ENCODE assay signal across 23 cellular contexts in the genomic region with DNA sequence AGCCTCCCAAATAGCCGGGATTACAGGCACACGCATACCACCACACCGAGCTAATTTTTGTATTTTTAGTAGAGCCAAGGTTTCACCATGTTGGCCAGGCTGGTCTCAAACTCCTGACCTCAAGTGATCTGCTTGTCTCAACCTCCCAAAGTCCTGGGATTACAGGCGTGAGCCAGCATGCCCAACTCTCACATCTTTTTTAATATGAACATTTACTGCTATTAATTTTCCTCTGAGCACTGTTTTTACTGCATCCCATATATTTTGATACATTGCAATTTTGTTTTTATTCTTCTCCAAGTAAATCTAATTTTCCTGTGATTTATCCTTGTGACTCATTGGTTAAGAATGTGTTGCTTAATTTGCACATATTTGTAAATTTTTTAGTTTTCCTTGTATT. TPM values are rescaled to one million over a fixed set of nuclear protein-coding genes. Genes with fewer than 3 reads are reported as not detected.
DNase-seq lines count a peak whose midpoint lies in the region; ATAC-seq, FAIRE-seq and TF ChIP-seq lines count a peak whose summit lies in the region.
"Had no signal": no experiment of that assay in that cellular context is flagged by ENCODE, and none has a peak within 500 bp of the region (broad histone marks: within the 10 kb centered on the region; RNA-seq: fewer than 3 reads in every experiment).

No MANE protein-coding gene starts in this region.

- H3K36me3 Mint-ChIP-seq in activated T-helper 17 cell treated with anti-CD3 and anti-CD28 coated beads, Interleukin-2, amount 50 U/mL, for 72 hours (ENCODE audit: low read depth) = peaks cover 88% of the 10 kb centered on the region
- peaks cover 61% of the 10 kb centered on the region for H3K36me3 Mint-ChIP-seq in memory B cell

- ATAC-seq in HepG2 (no peak), right lobe of liver (no peak), memory B cell (ENCODE audit: low read depth) (no peak), GM19452 (IDR thresholded peaks at IDR 0.05; ENCODE audit: unreplicated experiment) (no peak), gastrocnemius medialis (no peak), HG02759 (IDR thresholded peaks at IDR 0.05; ENCODE audit: unreplicated experiment) (no peak)
- no peak for ATAC-seq in activated T-helper 17 cell treated with anti-CD3 and anti-CD28 coated beads, Interleukin-2, amount 50 U/mL, for 72 hours (replicated peaks)

- WGBS in HepG2 (ENCODE audit: low lambda C conversion rate) = 39% methylated on average over 4 of the region's 4 CpGs
- 94% methylated on average over 4 of the region's 4 CpGs for WGBS in right lobe of liver (ENCODE audit: insufficient coverage, low coverage, low lambda C conversion rate, missing lambda C conversion rate)

- CTCF ChIA-PET in HepG2 (lab: Yijun Ruan, JAX; ENCODE audit: low intra/inter-chr PET ratio, low total read pairs) = no interaction called here

- no peak for TF ChIP-seq POLR2A in HepG2 (IDR thresholded peaks at IDR 0.05; ENCODE audit: insufficient read depth in 1 of 2, low read depth in 2 of 2, low read length in 2 of 2)
- TF ChIP-seq POLR2A in right lobe of liver (IDR thresholded peaks at IDR 0.05) = no peak
- no peak for TF ChIP-seq POLR2A in gastrocnemius medialis (IDR thresholded peaks at IDR 0.05)

- DNase-seq in HepG2 (ENCODE audit: low spot score) = no peak
- no peak for DNase-seq in right lobe of liver
- DNase-seq in memory B cell (ENCODE audit: low spot score in 2 of 2) = no peak
- no peak for DNase-seq in gastrocnemius medialis
- DNase-seq: CD4-positive, alpha-beta T cell; CD8-positive, alpha-beta memory T cell; DMS 273 treated with DMSO at 0.1 percent for 48 hours; DMS79; EL; GDM1; GM23248; H7; HCEC 1CT had no signal

- no peaks in the 10 kb centered on the region for H4K20me1 ChIP-seq in HepG2 (ENCODE audit: insufficient read depth, low read length)

- H3K27me3 ChIP-seq in HepG2 (ENCODE audit: control insufficient read depth in 1 of 2, insufficient read depth in 2 of 2, low read length in 2 of 2) = no peaks in the 10 kb centered on the region
- H3K27me3 ChIP-seq in right lobe of liver = no peaks in the 10 kb centered on the region
- H3K27me3 ChIP-seq in gastrocnemius medialis = no peaks in the 10 kb centered on the region
- H3K27me3 ChIP-seq: BLaER1 treated with 17β-estradiol and CSF1 and Interleukin-3, amounts not matched to agents 10 nM and 100 nM had no signal

- peaks cover 46% of the 10 kb centered on the region for H3K4me1 Mint-ChIP-seq in activated T-helper 17 cell treated with anti-CD3 and anti-CD28 coated beads, Interleukin-2, amount 50 U/mL, for 72 hours
- H3K4me1 Mint-ChIP-seq in memory B cell = peaks cover 37% of the 10 kb centered on the region

- H3K9me3 Mint-ChIP-seq in activated T-helper 17 cell treated with anti-CD3 and anti-CD28 coated beads, Interleukin-2, amount 50 U/mL, for 72 hours = peaks cover 20% of the 10 kb centered on the region
- peaks cover 14% of the 10 kb centered on the region for H3K9me3 Mint-ChIP-seq in memory B cell

- intact Hi-C loops in HepG2 (cut with micrococcal nuclease; ENCODE audit: unreplicated experiment) (no loop called here), right lobe of liver (cut with DNase I) (no loop called here), gastrocnemius medialis (cut with DNase I; ENCODE audit: low total_unique reads) (no loop called here)

- in situ Hi-C loops in HepG2 (cut with HindIII; ENCODE audit: extremely low pct_ligation_motif_present, low pct_unique_long_range_greater_than_20kb) (no loop called here), gastrocnemius medialis (cut with MboI; ENCODE audit: low sequenced_read_pairs in 4 of 4) (no loop called here)

- TF ChIP-seq EP300 in HepG2 (IDR thresholded peaks at IDR 0.05; ENCODE audit: low read depth in 2 of 2, low read length in 2 of 2) (no peak), HepG2 (CRISPR knock-in tag; IDR thresholded peaks at IDR 0.05; ENCODE audit: borderline replicate concordance) (no peak)

- H2AFZ ChIP-seq in HepG2 (ENCODE audit: low read length) = no peak overlapping the region
- H2AFZ ChIP-seq: GM23248 had no signal

- H3K36me3 ChIP-seq in HepG2 (replicated peaks in 1 of 2; ENCODE audit: control insufficient read depth in 1 of 2, insufficient read depth in 2 of 2, low read length in 2 of 2) = no peaks in the 10 kb centered on the region
- H3K36me3 ChIP-seq in right lobe of liver = no peaks in the 10 kb centered on the region
- H3K36me3 ChIP-seq in gastrocnemius medialis = no peaks in the 10 kb centered on the region

- BruUV-seq in HepG2 (replicated peaks; lab: Mats Ljungman, UMichigan) = no TSS peak

- peak overlapping the region; percentile 15 for H3K4me3 Mint-ChIP-seq in activated T-helper 17 cell treated with anti-CD3 and anti-CD28 coated beads, Interleukin-2, amount 50 U/mL, for 72 hours
- H3K4me3 Mint-ChIP-seq in memory B cell = no peak overlapping the region
- H3K4me3 Mint-ChIP-seq: CD14-positive monocyte; CD4-positive, alpha-beta T cell; CD8-positive, alpha-beta memory T cell had no signal

- no peak overlapping the region for H3K9ac ChIP-seq in HepG2 (ENCODE audit: insufficient read depth, low read depth, low read length)
- H3K9ac ChIP-seq: BLaER1 treated with 17β-estradiol and CSF1 and Interleukin-3, amounts not matched to agents 10 nM and 100 nM; GM23248 had no signal

- H3K9me3 ChIP-seq in HepG2 (ENCODE audit: low read length) = peaks cover 37% of the 10 kb centered on the region
- peaks cover 0 to 14% (median 5%) of the 10 kb centered on the region in 4 donors for H3K9me3 ChIP-seq in right lobe of liver
- peaks cover 0 to 18% (median 0%) of the 10 kb centered on the region in 3 donors for H3K9me3 ChIP-seq in gastrocnemius medialis

- H3K4me3 ChIP-seq in HepG2 (replicated peaks in 1 of 3; ENCODE audit: insufficient read depth in 1 of 3, low read depth in 2 of 3, low read length in 3 of 3) (no peak overlapping the region), right lobe of liver (no peak overlapping the region), GM08714 (ENCODE audit: low read length) (peak overlapping the region; percentile 17; the same call in 1 of the 2 replicates), gastrocnemius medialis (no peak overlapping the region)
- H3K4me3 ChIP-seq: BLaER1 treated with 17β-estradiol and CSF1 and Interleukin-3, amounts not matched to agents 10 nM and 100 nM; GM23248 had no signal

- H3K4me1 ChIP-seq in HepG2 (ENCODE audit: insufficient read depth, low read length) (no peaks in the 10 kb centered on the region), right lobe of liver (no peaks in the 10 kb centered on the region), gastrocnemius medialis (no peaks in the 10 kb centered on the region)

- POLR2A ChIA-PET in HepG2 (lab: Yijun Ruan, JAX) = no interaction called here

- H3K27me3 Mint-ChIP-seq in activated T-helper 17 cell treated with anti-CD3 and anti-CD28 coated beads, Interleukin-2, amount 50 U/mL, for 72 hours = no peaks in the 10 kb centered on the region
- no peaks in the 10 kb centered on the region for H3K27me3 Mint-ChIP-seq in memory B cell
- H3K27me3 Mint-ChIP-seq: B cell; CD4-positive, alpha-beta T cell had no signal

- no peak for TF ChIP-seq CTCF in HepG2 (CRISPR knock-in tag; IDR thresholded peaks at IDR 0.05)
- no peak for TF ChIP-seq CTCF in right lobe of liver (IDR thresholded peaks at IDR 0.05)
- TF ChIP-seq CTCF in gastrocnemius medialis (IDR thresholded peaks at IDR 0.05 in 4 of 5, conservative IDR thresholded peaks at IDR 0.05 in 1 of 5) = no peak

- H3K27ac ChIP-seq in HepG2 (ENCODE audit: extremely low read length, insufficient read depth, low read length) (no peak overlapping the region), right lobe of liver (no peak overlapping the region), gastrocnemius medialis (no peak overlapping the region)
- H3K27ac ChIP-seq: BLaER1 treated with 17β-estradiol and CSF1 and Interleukin-3, amounts not matched to agents 10 nM and 100 nM; GM23248 had no signal

- no peak overlapping the region for H3K27ac Mint-ChIP-seq in activated T-helper 17 cell treated with anti-CD3 and anti-CD28 coated beads, Interleukin-2, amount 50 U/mL, for 72 hours
- peak overlapping the region; percentile 21 for H3K27ac Mint-ChIP-seq in memory B cell
- H3K27ac Mint-ChIP-seq: B cell; CD4-positive, alpha-beta T cell had no signal

- FAIRE-seq in HepG2 (lab: Jason Lieb, UNC) = no peak
- FAIRE-seq: D721Med, GM12892, H1 had no signal

- no peak for TF ChIP-seq RAD21 in HepG2 (CRISPR knock-in tag; IDR thresholded peaks at IDR 0.05)

- H3K79me2 ChIP-seq in HepG2 (ENCODE audit: insufficient read depth, low read length) = no peaks in the 10 kb centered on the region

- H3K4me2 ChIP-seq in HepG2 (ENCODE audit: low read depth, low read length) = no peak overlapping the region
- H3K4me2 ChIP-seq: BLaER1 treated with 17β-estradiol and CSF1 and Interleukin-3, amounts not matched to agents 10 nM and 100 nM had no signal

TF ChIP-seq in HepG2, 621 proteins besides CTCF, POLR2A, EP300 and RAD21 (continues in another document):
- TF ChIP-seq SRSF9 (IDR thresholded peaks at IDR 0.05; ENCODE audit: borderline replicate concordance, insufficient read depth, low read depth, low read length, poor library complexity, severe bottlenecking) = no peak

RNA-seq across cellular contexts. Expression of gene TANK, which starts 9.5 kb away (rescaled TPM):
- total RNA-seq in HepG2 (2016; rRNA removed; fragmentation: Illumina TruSeq; extraction: Trizol) (96.0 and 96.1 TPM in 2 replicates), right lobe of liver (10 to 100 TPM; 25.4 to 46.4 (median 36.0) TPM), gastrocnemius medialis (100 to 1,000 TPM in 1 of 4 donors, 10 to 100 TPM in 3; 70.3 to 103 (median 86.0) TPM)
- 65.4 and 82.9 TPM in 2 replicates for total RNA-seq in HepG2 (2016; cell fraction: cytosol; rRNA removed; fragmentation: Illumina TruSeq; extraction: Trizol; ENCODE audit: low read depth)
- 99.7 and 101 TPM in 2 replicates for total RNA-seq in HepG2 (2016; cell fraction: insoluble cytoplasmic fraction; rRNA removed; fragmentation: Illumina TruSeq; extraction: Trizol)
- 65.8 and 69.1 TPM in 2 replicates for total RNA-seq in HepG2 (2016; cell fraction: membrane; rRNA removed; fragmentation: Illumina TruSeq; extraction: Trizol)
- total RNA-seq in HepG2 (2016; cell fraction: nucleus; rRNA removed; fragmentation: Illumina TruSeq; extraction: Trizol) = 205 and 214 TPM in 2 replicates
- polyA plus RNA-seq in HepG2 (2011; rRNA removed) = 66.9 and 67.0 TPM in 2 replicates
- polyA plus RNA-seq in HepG2 (2011; cell fraction: cytosol; rRNA removed) = 27.9 and 40.9 TPM in 2 replicates
- 64.3 and 75.4 TPM in 2 replicates for polyA plus RNA-seq in HepG2 (2011; cell fraction: nucleus; rRNA removed)
- polyA plus RNA-seq in HepG2 (2012) = 107 and 108 TPM in 2 replicates
- polyA plus RNA-seq in HepG2 (2016; cell fraction: cytosol; fragmentation: Illumina TruSeq; extraction: Trizol; ENCODE audit: low read depth) = 45.0 and 56.0 TPM in 2 replicates
- 87.1 and 87.7 TPM in 2 replicates for polyA plus RNA-seq in HepG2 (2016; cell fraction: insoluble cytoplasmic fraction; fragmentation: Illumina TruSeq; extraction: Trizol; ENCODE audit: low read depth)
- 48.7 and 59.8 TPM in 2 replicates for polyA plus RNA-seq in HepG2 (2016; cell fraction: membrane; fragmentation: Illumina TruSeq; extraction: Trizol; ENCODE audit: low read depth)
- polyA plus RNA-seq in HepG2 (2016; cell fraction: nucleus; fragmentation: Illumina TruSeq; extraction: Trizol; ENCODE audit: insufficient read depth, low read depth) = 83.7 and 91.8 TPM in 2 replicates
- polyA minus RNA-seq in HepG2 (2011; rRNA and poly(A)+ RNA removed; ENCODE audit: low replicate concordance) = 8.0 and 20.2 TPM in 2 replicates
- polyA minus RNA-seq in HepG2 (2011; cell fraction: cytosol; rRNA and poly(A)+ RNA removed) = 34.8 and 35.3 TPM in 2 replicates
- polyA minus RNA-seq in HepG2 (2011; cell fraction: nucleus; rRNA and poly(A)+ RNA removed) = 549 and 577 TPM in 2 replicates
- 100 to 1,000 TPM; 110 to 114 TPM for total RNA-seq in activated T-helper 17 cell treated with anti-CD3 and anti-CD28 coated beads, Interleukin-2, amount 50 U/mL, for 72 hours
